28 cellular contexts compared by ENCODE assay signal in the genomic region with DNA sequence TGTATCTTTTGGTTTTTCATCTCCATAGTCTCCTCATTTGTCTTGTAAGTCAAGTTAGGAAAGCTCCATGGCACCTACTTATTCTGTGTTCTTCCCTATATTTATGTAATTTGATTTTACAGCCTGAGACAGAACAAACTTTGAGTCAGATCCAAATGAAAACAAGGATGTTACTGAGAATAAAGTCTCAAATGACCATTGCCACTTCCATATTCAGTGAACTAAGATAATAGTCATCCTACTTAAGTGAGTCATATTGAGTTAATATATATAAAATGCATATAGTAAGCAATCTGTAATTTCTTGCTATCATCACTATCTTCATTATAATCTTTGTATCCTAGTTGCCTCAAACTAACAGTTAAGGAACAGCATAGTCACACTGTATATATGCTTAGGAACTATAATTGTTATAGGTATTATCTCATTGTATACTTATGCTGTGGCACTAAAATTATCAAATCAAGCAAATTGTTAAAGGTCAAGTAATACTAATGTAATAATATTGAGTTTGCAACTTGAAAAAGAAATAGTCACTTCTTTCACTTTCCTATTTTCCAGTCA. TPM values are rescaled to one million over a fixed set of nuclear protein-coding genes. Genes with fewer than 3 reads are reported as not detected.
DNase-seq lines count a peak whose midpoint lies in the region; ATAC-seq and TF ChIP-seq lines count a peak whose summit lies in the region.
"Had no signal": no experiment of that assay in that cellular context is flagged by ENCODE, and none has a peak within 500 bp of the region (broad histone marks: within the 10 kb centered on the region; RNA-seq: fewer than 3 reads in every experiment).

No MANE protein-coding gene starts in this region.

- in situ Hi-C loops in astrocyte of the spinal cord (cut with HindIII; ENCODE audit: low sequenced_read_pairs) = no loop called here
- in situ Hi-C loops in transverse colon (cut with MboI; ENCODE audit: low pct_ligation_motif_present in 1 of 4, low pct_unique_long_range_greater_than_20kb in 1 of 4, low sequenced_read_pairs in 3 of 4) = no loop called here

- H3K27ac Mint-ChIP-seq in activated CD8-positive, alpha-beta T cell treated with anti-CD3 and anti-CD28 coated beads for 36 hours = no peak overlapping the region
- H3K27ac Mint-ChIP-seq: activated naive CD4-positive, alpha-beta T cell treated with anti-CD3 and anti-CD28 coated beads, Interleukin-2, amount 50 U/mL, for 72 hours; activated T-helper 17 cell treated with anti-CD3 and anti-CD28 coated beads, Interleukin-2, amount 50 U/mL, for 72 hours; stimulated activated naive B cell treated with anti-CD40 and anti-IgM and Interleukin-4, amounts not matched to agents 10 μg/mL and 1 μg/mL and 100 μg/mL, for 72 hours had no signal

- H3K4me1 ChIP-seq in mucosa of descending colon (ENCODE audit: low read depth) (no peaks in the 10 kb centered on the region), suprapubic skin (no peaks in the 10 kb centered on the region), transverse colon (peaks cover 0 to 9% (median under 1%) of the 10 kb centered on the region in 4 donors)
- H3K4me1 ChIP-seq: ascending aorta, spleen, testis, uterus had no signal

- no peaks in the 10 kb centered on the region for H3K27me3 ChIP-seq in suprapubic skin
- no peaks in the 10 kb centered on the region for H3K27me3 ChIP-seq in transverse colon
- H3K27me3 ChIP-seq: ascending aorta, spleen, testis, uterus had no signal

- H3K27me3 Mint-ChIP-seq in activated CD8-positive, alpha-beta T cell treated with anti-CD3 and anti-CD28 coated beads for 36 hours = no peaks in the 10 kb centered on the region
- H3K27me3 Mint-ChIP-seq: activated T-helper 17 cell treated with anti-CD3 and anti-CD28 coated beads, Interleukin-2, amount 50 U/mL, for 72 hours; stimulated activated naive B cell treated with anti-CD40 and anti-IgM and Interleukin-4, amounts not matched to agents 10 μg/mL and 1 μg/mL and 100 μg/mL, for 72 hours had no signal

- H3K4me3 ChIP-seq in LNCaP clone FGC (ENCODE audit: low read depth, low read length) (no peak overlapping the region), astrocyte of the spinal cord (ENCODE audit: low read depth, low read length) (no peak overlapping the region), mucosa of descending colon (no peak overlapping the region), suprapubic skin (no peak overlapping the region), transverse colon (no peak overlapping the region)
- H3K4me3 ChIP-seq: ascending aorta, spleen, testis, uterus had no signal

- peaks cover 50% of the 10 kb centered on the region for H3K36me3 Mint-ChIP-seq in activated CD8-positive, alpha-beta T cell treated with anti-CD3 and anti-CD28 coated beads for 36 hours (ENCODE audit: low read depth)

- TF ChIP-seq CTCF in LNCaP clone FGC (IDR thresholded peaks at IDR 0.05; ENCODE audit: control insufficient read depth, extremely low read depth, insufficient read depth) = no peak
- no peak for TF ChIP-seq CTCF in astrocyte of the spinal cord (IDR thresholded peaks at IDR 0.05; ENCODE audit: low read depth, low read length)
- TF ChIP-seq CTCF in mucosa of descending colon (IDR thresholded peaks at IDR 0.05) = no peak
- no peak for TF ChIP-seq CTCF in suprapubic skin (IDR thresholded peaks at IDR 0.05)
- no peak for TF ChIP-seq CTCF in activated CD8-positive, alpha-beta T cell treated with anti-CD3 and anti-CD28 coated beads for 36 hours (IDR thresholded peaks at IDR 0.05)
- TF ChIP-seq CTCF in transverse colon (IDR thresholded peaks at IDR 0.05) = no peak

- H3K36me3 ChIP-seq in mucosa of descending colon (ENCODE audit: low read depth) (no peaks in the 10 kb centered on the region), suprapubic skin (peaks cover 62% of the 10 kb centered on the region), transverse colon (peaks cover 0 to 27% (median 11%) of the 10 kb centered on the region in 4 donors)
- H3K36me3 ChIP-seq: uterus had no signal

- intact Hi-C loops in mucosa of descending colon (cut with DNase I, micrococcal nuclease) = no loop called here
- intact Hi-C loops in activated CD8-positive, alpha-beta T cell treated with anti-CD3 and anti-CD28 coated beads for 36 hours (cut with micrococcal nuclease) = no loop called here
- intact Hi-C loops in transverse colon (cut with DNase I; ENCODE audit: low total_unique reads) = no loop called here

- POLR2A ChIA-PET in activated CD8-positive, alpha-beta T cell treated with anti-CD3 and anti-CD28 coated beads for 36 hours (lab: Charles Lee) = no interaction called here

- no peak overlapping the region for H3K4me3 Mint-ChIP-seq in activated CD8-positive, alpha-beta T cell treated with anti-CD3 and anti-CD28 coated beads for 36 hours
- H3K4me3 Mint-ChIP-seq: activated T-helper 17 cell treated with anti-CD3 and anti-CD28 coated beads, Interleukin-2, amount 50 U/mL, for 72 hours; stimulated activated naive B cell treated with anti-CD40 and anti-IgM and Interleukin-4, amounts not matched to agents 10 μg/mL and 1 μg/mL and 100 μg/mL, for 72 hours had no signal

- H3K9me3 ChIP-seq in mucosa of descending colon = no peaks in the 10 kb centered on the region
- H3K9me3 ChIP-seq in suprapubic skin = no peaks in the 10 kb centered on the region
- H3K9me3 ChIP-seq in transverse colon = no peaks in the 10 kb centered on the region
- H3K9me3 ChIP-seq: ascending aorta, spleen, testis, uterus had no signal

- TF ChIP-seq POLR2A in suprapubic skin (IDR thresholded peaks at IDR 0.05) = no peak
- no peak for TF ChIP-seq POLR2A in transverse colon (IDR thresholded peaks at IDR 0.05)

- H3K27ac ChIP-seq in suprapubic skin = no peak overlapping the region
- no peak overlapping the region for H3K27ac ChIP-seq in transverse colon
- H3K27ac ChIP-seq: ascending aorta, C4-2B, HL-60, spleen, testis, uterus had no signal

- TF ChIP-seq EP300 in suprapubic skin (IDR thresholded peaks at IDR 0.05) (no peak), transverse colon (IDR thresholded peaks at IDR 0.05; ENCODE audit: low read depth) (no peak)

- no peaks in the 10 kb centered on the region for H3K9me3 Mint-ChIP-seq in activated CD8-positive, alpha-beta T cell treated with anti-CD3 and anti-CD28 coated beads for 36 hours
- H3K9me3 Mint-ChIP-seq: activated naive CD4-positive, alpha-beta T cell treated with anti-CD3 and anti-CD28 coated beads, Interleukin-2, amount 50 U/mL, for 72 hours; activated T-helper 17 cell treated with anti-CD3 and anti-CD28 coated beads, Interleukin-2, amount 50 U/mL, for 72 hours; stimulated activated naive B cell treated with anti-CD40 and anti-IgM and Interleukin-4, amounts not matched to agents 10 μg/mL and 1 μg/mL and 100 μg/mL, for 72 hours had no signal

- peak; percentile 37 for ATAC-seq in mucosa of descending colon
- no peak for ATAC-seq in activated CD8-positive, alpha-beta T cell treated with anti-CD3 and anti-CD28 coated beads for 36 hours
- ATAC-seq in HG02973 (IDR thresholded peaks at IDR 0.05; ENCODE audit: unreplicated experiment) = no peak
- ATAC-seq: activated naive CD4-positive, alpha-beta T cell treated with anti-CD3 and anti-CD28 coated beads, Interleukin-2, amount 50 U/mL, for 72 hours; activated T-helper 17 cell treated with anti-CD3 and anti-CD28 coated beads, Interleukin-2, amount 50 U/mL, for 72 hours; stimulated activated naive B cell treated with anti-CD40 and anti-IgM and Interleukin-4, amounts not matched to agents 10 μg/mL and 1 μg/mL and 100 μg/mL, for 72 hours had no signal

- H3K4me1 Mint-ChIP-seq in activated CD8-positive, alpha-beta T cell treated with anti-CD3 and anti-CD28 coated beads for 36 hours (ENCODE audit: low read depth) = peaks cover 3% of the 10 kb centered on the region
- H3K4me1 Mint-ChIP-seq: activated T-helper 17 cell treated with anti-CD3 and anti-CD28 coated beads, Interleukin-2, amount 50 U/mL, for 72 hours had no signal

- CTCF ChIA-PET in activated CD8-positive, alpha-beta T cell treated with anti-CD3 and anti-CD28 coated beads for 36 hours (lab: Charles Lee) = no interaction called here

- DNase-seq in EH (ENCODE audit: low read depth) (peak; percentile 70), LNCaP clone FGC (ENCODE audit: low read depth) (peak; percentile 84), astrocyte of the spinal cord (ENCODE audit: low read depth, low spot score) (peak; percentile 37), mucosa of descending colon (no peak), suprapubic skin (ENCODE audit: low spot score in 2 of 2) (no peak), transverse colon (no peak)
- DNase-seq in activated CD8-positive, alpha-beta T cell treated with anti-CD3 and anti-CD28 coated beads for 36 hours = no peak
- DNase-seq: activated CD4-positive, alpha-beta T cell treated with anti-CD3 and anti-CD28 coated beads, Interleukin-2, amount 50 U/mL, for 48 hours; activated CD8-positive, alpha-beta memory T cell treated with anti-CD3 and anti-CD28 coated beads, Interleukin-2, amount 50 U/mL, for 48 hours; cerebellar nuclear complex; mesenchymal stem cell; NCI-H1105; NCI-H1930; NCI-H2227 treated with DMSO at 0.1 percent for 48 hours; NCI-H748 treated with DMSO at 0.1 percent for 48 hours; nucleus accumbens; spleen; stimulated activated CD4-positive, alpha-beta T cell treated with anti-CD3 and anti-CD28 coated beads, Interleukin-4, amount 100 ng/mL, for 24 hours; stimulated activated naive B cell treated with anti-CD40 and anti-IgM and Interleukin-4, amounts not matched to agents 10 μg/mL and 1 μg/mL and 100 μg/mL, for 72 hours; T1000; testis; uterus had no signal

RNA-seq across cellular contexts. Expression of a gene that starts 30.8 kb away (rescaled TPM):
- total RNA-seq in mucosa of descending colon = 10 to 100 TPM; 11.3 to 21.4 (median 15.8) TPM
- total RNA-seq in suprapubic skin = 10 to 100 TPM; 24.9 to 37.1 (median 31.9) TPM
- total RNA-seq in activated CD8-positive, alpha-beta T cell treated with anti-CD3 and anti-CD28 coated beads for 36 hours = 1 to 10 TPM; 4.7 to 5.0 TPM
- 10 to 100 TPM in 2 of 4 donors, 1 to 10 TPM in 2; 2.2 to 15.9 (median 10.0) TPM for total RNA-seq in transverse colon

RNA-seq across cellular contexts. Expression of a gene that starts 31.0 kb away (rescaled TPM):
- total RNA-seq in mucosa of descending colon (10 to 100 TPM in 2 of 3 donors, 1 to 10 TPM in 1; 6.8 to 13.0 (median 12.1) TPM), suprapubic skin (10 to 100 TPM in 3 of 4 donors, 1 to 10 TPM in 1; 9.0 to 34.8 (median 11.0) TPM), transverse colon (10 to 100 TPM; 15.1 to 44.9 (median 18.8) TPM)
- total RNA-seq in activated CD8-positive, alpha-beta T cell treated with anti-CD3 and anti-CD28 coated beads for 36 hours = 10 to 100 TPM; 15.2 to 15.3 TPM

Comparison
In these comparisons a context has a peak if more than half of its experiments do, and no peak if none do; other contexts are left out.
1. DNase-seq: peak in EH (single experiment), LNCaP clone FGC (single experiment) and astrocyte of the spinal cord (single experiment); none in mucosa of descending colon (0 of 3), suprapubic skin (0 of 2), activated CD8-positive, alpha-beta T cell treated with anti-CD3 and anti-CD28 coated beads for 36 hours (single experiment) and transverse colon (single experiment).